ENCODE assay signal across 12 cellular contexts in genomic region chr1:181985981-181986906, GRCh38.
"Had no signal": no experiment of that assay in that cellular context is flagged by ENCODE, and none has a peak within 500 bp of the region (broad histone marks: within the 10 kb centered on the region; RNA-seq: fewer than 3 reads in every experiment).

No MANE protein-coding gene starts in this region.

- H3K27ac ChIP-seq: cardiac muscle cell, coronary artery had no signal

- H3K36me3 Mint-ChIP-seq: activated CD4-positive, alpha-beta memory T cell treated with anti-CD3 and anti-CD28 coated beads for 36 hours; activated naive CD8-positive, alpha-beta T cell treated with anti-CD3 and anti-CD28 coated beads, Interleukin-2, amount 10 ng/mL, durations not matched to agents 7 days and 5 days; type B pancreatic cell had no signal

- H3K4me3 Mint-ChIP-seq: activated CD4-positive, alpha-beta memory T cell treated with anti-CD3 and anti-CD28 coated beads for 36 hours; activated naive CD8-positive, alpha-beta T cell treated with anti-CD3 and anti-CD28 coated beads, Interleukin-2, amount 10 ng/mL, durations not matched to agents 7 days and 5 days; activated T-cell treated with anti-CD3 and anti-CD28 coated beads, Interleukin-2, amount 50 U/mL, for 4 hours; effector memory CD8-positive, alpha-beta T cell; type B pancreatic cell had no signal

- DNase-seq: activated CD4-positive, alpha-beta memory T cell treated with anti-CD3 and anti-CD28 coated beads for 36 hours; activated CD4-positive, alpha-beta T cell treated with anti-CD3 and anti-CD28 coated beads for 1 hour; activated gamma-delta T cell treated with Interleukin-2 at 50 U/mL for 16 hours; activated naive CD8-positive, alpha-beta T cell treated with anti-CD3 and anti-CD28 coated beads, Interleukin-2, amount 10 ng/mL, durations not matched to agents 7 days and 5 days; activated T-cell treated with anti-CD3 and anti-CD28 coated beads, Interleukin-2, amount 50 U/mL, for 4 hours; effector memory CD8-positive, alpha-beta T cell; mesendoderm; small intestine; T-helper 2 cell had no signal

- H3K27ac Mint-ChIP-seq: activated CD4-positive, alpha-beta memory T cell treated with anti-CD3 and anti-CD28 coated beads for 36 hours; activated naive CD8-positive, alpha-beta T cell treated with anti-CD3 and anti-CD28 coated beads, Interleukin-2, amount 10 ng/mL, durations not matched to agents 7 days and 5 days; effector memory CD8-positive, alpha-beta T cell; type B pancreatic cell had no signal

- H3K9me3 Mint-ChIP-seq: activated CD4-positive, alpha-beta memory T cell treated with anti-CD3 and anti-CD28 coated beads for 36 hours; activated naive CD8-positive, alpha-beta T cell treated with anti-CD3 and anti-CD28 coated beads, Interleukin-2, amount 10 ng/mL, durations not matched to agents 7 days and 5 days; activated T-cell treated with anti-CD3 and anti-CD28 coated beads, Interleukin-2, amount 50 U/mL, for 4 hours; effector memory CD8-positive, alpha-beta T cell; type B pancreatic cell had no signal

- H3K36me3 ChIP-seq: cardiac muscle cell had no signal

- H3K4me3 ChIP-seq: cardiac muscle cell, coronary artery had no signal

- ATAC-seq: activated T-cell treated with anti-CD3 and anti-CD28 coated beads, Interleukin-2, amount 50 U/mL, for 4 hours; effector memory CD8-positive, alpha-beta T cell had no signal
